8 cellular contexts compared by ENCODE assay signal in the genomic region with DNA sequence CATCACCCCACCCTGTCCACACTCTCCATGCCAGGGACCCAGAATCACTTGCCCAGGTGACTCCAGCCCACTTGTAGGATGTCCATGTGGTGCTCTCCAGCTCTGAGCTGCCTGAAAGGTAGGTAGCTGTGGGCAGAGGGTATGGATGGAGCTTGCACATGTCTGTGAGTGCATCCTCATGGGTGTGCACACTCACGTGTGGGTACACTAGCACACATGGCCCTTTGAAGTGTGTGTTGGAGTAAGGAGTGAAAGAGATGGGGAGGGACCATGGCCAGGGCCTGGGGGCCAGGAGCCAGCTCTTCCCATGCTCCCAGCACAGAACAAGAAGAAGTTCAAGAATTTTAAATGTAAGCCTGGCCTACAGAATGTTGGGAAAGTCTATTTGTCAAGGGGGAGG. TPM values are rescaled to one million over a fixed set of nuclear protein-coding genes. Genes with fewer than 3 reads are reported as not detected.
"Had no signal": no experiment of that assay in that cellular context is flagged by ENCODE, and none has a peak within 500 bp of the region (broad histone marks: within the 10 kb centered on the region; RNA-seq: fewer than 3 reads in every experiment).

No MANE protein-coding gene starts in this region.

- FAIRE-seq: HTR-8/SVneo, K562 had no signal

- H3K27ac ChIP-seq: HL-60 had no signal

- DNase-seq: IMR-90, KBM-7 had no signal

- ATAC-seq: K562 had no signal

- H3K27ac Mint-ChIP-seq: IgD-negative memory B cell had no signal

- H3K4me3 ChIP-seq: K562 had no signal

RNA-seq across cellular contexts. Expression of a gene that starts 50.2 kb away (rescaled TPM):
- total RNA-seq: HT-29, HT1080, IMR-90, K562 had no signal
- polyA plus RNA-seq: IgD-negative memory B cell, IMR-90, K562 had no signal
